ENCODE assay signal across 1 cellular context in the genomic region with DNA sequence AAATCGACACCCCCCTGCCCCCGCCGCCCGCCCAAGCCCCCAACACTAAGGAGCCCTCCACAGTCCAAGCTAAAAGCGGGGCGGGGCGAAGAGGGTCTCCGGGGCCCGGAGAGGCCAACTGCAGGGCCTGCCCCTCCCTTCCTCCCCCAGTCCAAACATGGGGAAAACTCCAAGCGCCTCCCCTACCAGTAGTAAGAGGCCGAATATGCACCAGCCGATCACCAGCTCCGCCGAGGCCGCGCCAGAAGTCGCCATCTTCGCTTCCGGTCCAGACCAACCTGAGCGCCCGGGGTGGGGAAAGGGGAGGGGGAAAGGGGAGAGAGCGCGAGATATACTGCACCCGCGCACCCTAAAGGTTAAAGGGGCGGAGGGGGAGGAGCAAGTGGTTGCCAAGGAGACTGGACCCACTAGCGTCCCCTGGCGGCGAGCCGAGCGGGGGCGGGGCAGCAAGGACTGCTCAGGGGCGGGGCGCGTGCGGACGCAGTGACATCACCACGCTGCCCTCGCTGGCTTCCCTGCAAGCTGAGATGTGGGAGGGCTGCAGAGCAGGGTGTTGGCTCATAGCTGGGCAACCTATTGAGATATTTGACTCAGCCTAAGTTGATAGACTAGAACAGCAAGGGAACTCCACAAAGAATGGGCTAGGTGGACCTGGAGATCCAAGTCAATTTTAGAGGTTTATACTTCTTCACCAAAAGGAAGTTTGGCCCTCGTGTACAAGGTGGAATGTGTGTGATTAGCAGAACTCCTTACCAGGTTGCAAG.
A peak's percentile ranks its signal among the peaks of the same experiment; 100 is the strongest.
TF ChIP-seq lines count a peak whose summit lies in the region.

A gene (minus strand): TSS at position 384 of the 764 bp plus-strand sequence. CDS start 129 bp downstream, at position 255.

TF ChIP-seq in HepG2, 621 proteins besides CTCF, POLR2A, EP300 and RAD21 (continued from another document):
- TF ChIP-seq, protein P1, sequence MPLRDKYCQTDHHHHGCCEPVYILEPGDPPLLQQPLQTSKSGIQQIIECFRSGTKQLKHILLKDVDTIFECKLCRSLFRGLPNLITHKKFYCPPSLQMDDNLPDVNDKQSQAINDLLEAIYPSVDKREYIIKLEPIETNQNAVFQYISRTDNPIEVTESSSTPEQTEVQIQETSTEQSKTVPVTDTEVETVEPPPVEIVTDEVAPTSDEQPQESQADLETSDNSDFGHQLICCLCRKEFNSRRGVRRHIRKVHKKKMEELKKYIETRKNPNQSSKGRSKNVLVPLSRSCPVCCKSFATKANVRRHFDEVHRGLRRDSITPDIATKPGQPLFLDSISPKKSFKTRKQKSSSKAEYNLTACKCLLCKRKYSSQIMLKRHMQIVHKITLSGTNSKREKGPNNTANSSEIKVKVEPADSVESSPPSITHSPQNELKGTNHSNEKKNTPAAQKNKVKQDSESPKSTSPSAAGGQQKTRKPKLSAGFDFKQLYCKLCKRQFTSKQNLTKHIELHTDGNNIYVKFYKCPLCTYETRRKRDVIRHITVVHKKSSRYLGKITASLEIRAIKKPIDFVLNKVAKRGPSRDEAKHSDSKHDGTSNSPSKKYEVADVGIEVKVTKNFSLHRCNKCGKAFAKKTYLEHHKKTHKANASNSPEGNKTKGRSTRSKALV (CRISPR knock-in tag; IDR thresholded peaks at IDR 0.05), result peak; percentile 24; the same call in 1 of the 2 replicates
- TF ChIP-seq NR2F6 (IDR thresholded peaks at IDR 0.05), result peak; percentile 74
- peak; percentile 94 for TF ChIP-seq NR2F6 (CRISPR knock-in tag; IDR thresholded peaks at IDR 0.05)
- TF ChIP-seq, protein P2, sequence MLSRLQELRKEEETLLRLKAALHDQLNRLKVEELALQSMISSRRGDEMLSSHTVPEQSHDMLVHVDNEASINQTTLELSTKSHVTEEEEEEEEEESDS (CRISPR knock-in tag; IDR thresholded peaks at IDR 0.05; ENCODE audit: borderline replicate concordance), result no peak
- peak; percentile 42; the same call in 1 of the 2 replicates for TF ChIP-seq RFXAP (CRISPR knock-in tag; IDR thresholded peaks at IDR 0.05; ENCODE audit: borderline replicate concordance)
- peak; percentile 78 for TF ChIP-seq GABPB1 (CRISPR knock-in tag; IDR thresholded peaks at IDR 0.05)
- TF ChIP-seq POGZ (CRISPR knock-in tag; IDR thresholded peaks at IDR 0.05), result peak; percentile 94
- TF ChIP-seq, protein P3, sequence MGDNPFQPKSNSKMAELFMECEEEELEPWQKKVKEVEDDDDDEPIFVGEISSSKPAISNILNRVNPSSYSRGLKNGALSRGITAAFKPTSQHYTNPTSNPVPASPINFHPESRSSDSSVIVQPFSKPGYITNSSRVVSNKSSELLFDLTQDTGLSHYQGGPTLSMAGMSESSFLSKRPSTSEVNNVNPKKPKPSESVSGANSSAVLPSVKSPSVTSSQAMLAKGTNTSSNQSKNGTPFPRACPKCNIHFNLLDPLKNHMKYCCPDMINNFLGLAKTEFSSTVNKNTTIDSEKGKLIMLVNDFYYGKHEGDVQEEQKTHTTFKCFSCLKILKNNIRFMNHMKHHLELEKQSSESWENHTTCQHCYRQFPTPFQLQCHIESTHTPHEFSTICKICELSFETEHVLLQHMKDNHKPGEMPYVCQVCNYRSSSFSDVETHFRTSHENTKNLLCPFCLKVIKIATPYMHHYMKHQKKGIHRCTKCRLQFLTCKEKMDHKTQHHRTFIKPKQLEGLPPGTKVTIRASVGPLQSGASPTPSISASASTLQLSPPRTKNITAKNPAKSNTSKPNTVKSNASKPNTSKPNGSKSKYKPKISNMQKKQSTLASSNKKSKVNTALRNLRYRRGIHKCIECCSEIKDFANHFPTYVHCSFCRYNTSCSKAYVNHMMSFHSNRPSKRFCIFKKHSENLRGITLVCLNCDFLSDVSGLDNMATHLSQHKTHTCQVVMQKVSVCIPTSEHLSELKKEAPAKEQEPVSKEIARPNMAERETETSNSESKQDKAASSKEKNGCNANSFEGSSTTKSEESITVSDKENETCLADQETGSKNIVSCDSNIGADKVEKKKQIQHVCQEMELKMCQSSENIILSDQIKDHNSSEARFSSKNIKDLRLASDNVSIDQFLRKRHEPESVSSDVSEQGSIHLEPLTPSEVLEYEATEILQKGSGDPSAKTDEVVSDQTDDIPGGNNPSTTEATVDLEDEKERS (CRISPR knock-in tag; IDR thresholded peaks at IDR 0.05), result no peak
- no peak for TF ChIP-seq ZNF124 (CRISPR knock-in tag; IDR thresholded peaks at IDR 0.05)
- no peak for TF ChIP-seq ZNF607 (CRISPR knock-in tag; IDR thresholded peaks at IDR 0.05; ENCODE audit: borderline replicate concordance)
- TF ChIP-seq PRMT3 (CRISPR knock-in tag; IDR thresholded peaks at IDR 0.05; ENCODE audit: borderline replicate concordance, low read depth), result no peak
- TF ChIP-seq TARDBP (CRISPR knock-in tag; IDR thresholded peaks at IDR 0.05), result peak; percentile 44
- TF ChIP-seq, protein P4, sequence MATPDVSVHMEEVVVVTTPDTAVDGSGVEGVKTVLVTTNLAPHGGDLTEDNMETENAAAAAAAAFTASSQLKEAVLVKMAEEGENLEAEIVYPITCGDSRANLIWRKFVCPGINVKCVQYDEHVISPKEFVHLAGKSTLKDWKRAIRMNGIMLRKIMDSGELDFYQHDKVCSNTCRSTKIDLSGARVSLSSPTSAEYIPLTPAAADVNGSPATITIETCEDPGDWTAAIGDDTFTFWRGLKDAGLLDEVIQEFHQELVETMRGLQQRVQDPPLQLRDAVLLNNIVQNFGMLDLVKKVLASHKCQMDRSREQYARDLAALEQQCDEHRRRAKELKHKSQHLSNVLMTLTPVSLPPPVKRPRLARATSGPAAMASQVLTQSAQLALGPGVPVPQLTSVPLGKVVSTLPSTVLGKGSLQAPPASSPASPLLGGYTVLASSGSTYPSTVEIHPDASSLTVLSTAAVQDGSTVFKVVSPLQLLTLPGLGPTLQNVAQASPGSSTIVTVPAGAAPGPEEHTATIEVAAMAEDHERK (CRISPR knock-in tag; IDR thresholded peaks at IDR 0.05; ENCODE audit: low read depth), result peak; percentile 93
- TF ChIP-seq SP140L (CRISPR knock-in tag; IDR thresholded peaks at IDR 0.05; ENCODE audit: borderline replicate concordance), result no peak
- TF ChIP-seq ZMYM2 (CRISPR knock-in tag; IDR thresholded peaks at IDR 0.05), result no peak
- TF ChIP-seq ZNF570 (CRISPR knock-in tag; IDR thresholded peaks at IDR 0.05; ENCODE audit: borderline replicate concordance), result no peak
- peak; percentile 73 for TF ChIP-seq POLR2AphosphoS5 (IDR thresholded peaks at IDR 0.05; ENCODE audit: low read depth, low read length)
- TF ChIP-seq, protein P5, sequence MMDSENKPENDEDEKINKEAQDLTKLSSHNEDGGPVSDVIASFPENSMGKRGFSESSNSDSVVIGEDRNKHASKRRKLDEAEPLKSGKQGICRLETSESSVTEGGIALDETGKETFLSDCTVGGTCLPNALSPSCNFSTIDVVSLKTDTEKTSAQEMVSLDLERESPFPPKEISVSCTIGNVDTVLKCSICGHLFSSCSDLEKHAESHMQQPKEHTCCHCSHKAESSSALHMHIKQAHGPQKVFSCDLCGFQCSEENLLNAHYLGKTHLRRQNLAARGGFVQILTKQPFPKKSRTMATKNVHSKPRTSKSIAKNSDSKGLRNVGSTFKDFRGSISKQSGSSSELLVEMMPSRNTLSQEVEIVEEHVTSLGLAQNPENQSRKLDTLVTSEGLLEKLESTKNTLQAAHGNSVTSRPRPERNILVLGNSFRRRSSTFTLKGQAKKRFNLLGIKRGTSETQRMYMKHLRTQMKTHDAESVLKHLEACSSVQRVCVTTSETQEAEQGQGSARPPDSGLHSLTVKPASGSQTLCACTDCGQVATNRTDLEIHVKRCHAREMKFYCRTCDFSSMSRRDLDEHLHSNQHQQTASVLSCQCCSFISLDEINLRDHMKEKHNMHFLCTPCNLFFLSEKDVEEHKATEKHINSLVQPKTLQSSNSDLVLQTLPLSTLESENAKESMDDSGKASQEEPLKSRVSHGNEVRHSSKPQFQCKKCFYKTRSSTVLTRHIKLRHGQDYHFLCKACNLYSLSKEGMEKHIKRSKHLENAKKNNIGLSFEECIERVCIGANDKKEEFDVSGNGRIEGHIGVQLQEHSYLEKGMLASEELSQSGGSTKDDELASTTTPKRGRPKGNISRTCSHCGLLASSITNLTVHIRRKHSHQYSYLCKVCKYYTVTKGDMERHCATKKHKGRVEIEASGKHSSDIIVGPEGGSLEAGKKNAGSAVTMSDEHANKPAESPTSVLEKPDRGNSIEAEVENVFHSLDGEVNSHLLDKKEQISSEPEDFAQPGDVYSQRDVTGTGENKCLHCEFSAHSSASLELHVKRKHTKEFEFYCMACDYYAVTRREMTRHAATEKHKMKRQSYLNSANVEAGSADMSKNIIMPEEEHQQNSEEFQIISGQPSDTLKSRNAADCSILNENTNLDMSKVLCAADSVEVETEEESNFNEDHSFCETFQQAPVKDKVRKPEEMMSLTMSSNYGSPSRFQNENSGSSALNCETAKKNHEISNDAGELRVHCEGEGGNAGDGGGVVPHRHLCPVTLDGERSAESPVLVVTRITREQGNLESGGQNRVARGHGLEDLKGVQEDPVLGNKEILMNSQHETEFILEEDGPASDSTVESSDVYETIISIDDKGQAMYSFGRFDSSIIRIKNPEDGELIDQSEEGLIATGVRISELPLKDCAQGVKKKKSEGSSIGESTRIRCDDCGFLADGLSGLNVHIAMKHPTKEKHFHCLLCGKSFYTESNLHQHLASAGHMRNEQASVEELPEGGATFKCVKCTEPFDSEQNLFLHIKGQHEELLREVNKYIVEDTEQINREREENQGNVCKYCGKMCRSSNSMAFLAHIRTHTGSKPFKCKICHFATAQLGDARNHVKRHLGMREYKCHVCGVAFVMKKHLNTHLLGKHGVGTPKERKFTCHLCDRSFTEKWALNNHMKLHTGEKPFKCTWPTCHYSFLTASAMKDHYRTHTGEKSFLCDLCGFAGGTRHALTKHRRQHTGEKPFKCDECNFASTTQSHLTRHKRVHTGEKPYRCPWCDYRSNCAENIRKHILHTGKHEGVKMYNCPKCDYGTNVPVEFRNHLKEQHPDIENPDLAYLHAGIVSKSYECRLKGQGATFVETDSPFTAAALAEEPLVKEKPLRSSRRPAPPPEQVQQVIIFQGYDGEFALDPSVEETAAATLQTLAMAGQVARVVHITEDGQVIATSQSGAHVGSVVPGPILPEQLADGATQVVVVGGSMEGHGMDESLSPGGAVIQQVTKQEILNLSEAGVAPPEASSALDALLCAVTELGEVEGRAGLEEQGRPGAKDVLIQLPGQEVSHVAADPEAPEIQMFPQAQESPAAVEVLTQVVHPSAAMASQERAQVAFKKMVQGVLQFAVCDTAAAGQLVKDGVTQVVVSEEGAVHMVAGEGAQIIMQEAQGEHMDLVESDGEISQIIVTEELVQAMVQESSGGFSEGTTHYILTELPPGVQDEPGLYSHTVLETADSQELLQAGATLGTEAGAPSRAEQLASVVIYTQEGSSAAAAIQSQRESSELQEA (CRISPR knock-in tag; IDR thresholded peaks at IDR 0.05; ENCODE audit: not compliant biosample characterization), result no peak
- peak; percentile 62; the same call in 1 of the 2 replicates for TF ChIP-seq TAF1 (CRISPR knock-in tag; IDR thresholded peaks at IDR 0.05)
- TF ChIP-seq, protein P6, sequence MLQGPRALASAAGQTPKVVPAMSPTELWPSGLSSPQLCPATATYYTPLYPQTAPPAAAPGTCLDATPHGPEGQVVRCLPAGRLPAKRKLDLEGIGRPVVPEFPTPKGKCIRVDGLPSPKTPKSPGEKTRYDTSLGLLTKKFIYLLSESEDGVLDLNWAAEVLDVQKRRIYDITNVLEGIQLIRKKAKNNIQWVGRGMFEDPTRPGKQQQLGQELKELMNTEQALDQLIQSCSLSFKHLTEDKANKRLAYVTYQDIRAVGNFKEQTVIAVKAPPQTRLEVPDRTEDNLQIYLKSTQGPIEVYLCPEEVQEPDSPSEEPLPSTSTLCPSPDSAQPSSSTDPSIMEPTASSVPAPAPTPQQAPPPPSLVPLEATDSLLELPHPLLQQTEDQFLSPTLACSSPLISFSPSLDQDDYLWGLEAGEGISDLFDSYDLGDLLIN (CRISPR knock-in tag; IDR thresholded peaks at IDR 0.05; ENCODE audit: borderline replicate concordance), result no peak
- TF ChIP-seq EZH2 (conservative IDR thresholded peaks at IDR 0.05; ENCODE audit: low read depth, low read length), result no peak
- 0 out of 2 replicates have a peak, but pooled peaks have one; percentile 21 for TF ChIP-seq ZNF614 (CRISPR knock-in tag; IDR thresholded peaks at IDR 0.05; ENCODE audit: borderline replicate concordance)
- no peak for TF ChIP-seq U2AF1 (optimal IDR thresholded peaks at IDR 0.05; ENCODE audit: low read depth, low read length)
- TF ChIP-seq ZBTB8A (CRISPR knock-in tag; IDR thresholded peaks at IDR 0.05; ENCODE audit: borderline replicate concordance, low read depth), result no peak
- TF ChIP-seq, protein P7, sequence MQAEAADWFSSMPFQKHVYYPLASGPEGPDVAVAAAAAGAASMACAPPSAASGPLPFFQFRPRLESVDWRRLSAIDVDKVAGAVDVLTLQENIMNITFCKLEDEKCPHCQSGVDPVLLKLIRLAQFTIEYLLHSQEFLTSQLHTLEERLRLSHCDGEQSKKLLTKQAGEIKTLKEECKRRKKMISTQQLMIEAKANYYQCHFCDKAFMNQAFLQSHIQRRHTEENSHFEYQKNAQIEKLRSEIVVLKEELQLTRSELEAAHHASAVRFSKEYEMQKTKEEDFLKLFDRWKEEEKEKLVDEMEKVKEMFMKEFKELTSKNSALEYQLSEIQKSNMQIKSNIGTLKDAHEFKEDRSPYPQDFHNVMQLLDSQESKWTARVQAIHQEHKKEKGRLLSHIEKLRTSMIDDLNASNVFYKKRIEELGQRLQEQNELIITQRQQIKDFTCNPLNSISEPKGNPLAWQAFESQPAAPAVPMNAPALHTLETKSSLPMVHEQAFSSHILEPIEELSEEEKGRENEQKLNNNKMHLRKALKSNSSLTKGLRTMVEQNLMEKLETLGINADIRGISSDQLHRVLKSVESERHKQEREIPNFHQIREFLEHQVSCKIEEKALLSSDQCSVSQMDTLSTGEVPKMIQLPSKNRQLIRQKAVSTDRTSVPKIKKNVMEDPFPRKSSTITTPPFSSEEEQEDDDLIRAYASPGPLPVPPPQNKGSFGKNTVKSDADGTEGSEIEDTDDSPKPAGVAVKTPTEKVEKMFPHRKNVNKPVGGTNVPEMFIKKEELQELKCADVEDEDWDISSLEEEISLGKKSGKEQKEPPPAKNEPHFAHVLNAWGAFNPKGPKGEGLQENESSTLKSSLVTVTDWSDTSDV (CRISPR knock-in tag; IDR thresholded peaks at IDR 0.05), result no peak
- no peak for TF ChIP-seq ZNF781 (CRISPR knock-in tag; IDR thresholded peaks at IDR 0.05; ENCODE audit: borderline replicate concordance, not compliant biosample characterization)
- 0 out of 2 replicates have a peak, but pooled peaks have one; percentile 22 for TF ChIP-seq ZFP90 (CRISPR knock-in tag; IDR thresholded peaks at IDR 0.05; ENCODE audit: borderline replicate concordance)
